ENCODE assay signal across 29 cellular contexts in genomic region chr17:82285141-82285540, GRCh38. TPM values are rescaled to one million over a fixed set of nuclear protein-coding genes. Genes with fewer than 3 reads are reported as not detected.
A peak's percentile ranks its signal among the peaks of the same experiment; 100 is the strongest.
DNase-seq lines count a peak whose midpoint lies in the region; ATAC-seq, FAIRE-seq and TF ChIP-seq lines count a peak whose summit lies in the region.
"Had no signal": no experiment of that assay in that cellular context is flagged by ENCODE, and none has a peak within 500 bp of the region (broad histone marks: within the 10 kb centered on the region; RNA-seq: fewer than 3 reads in every experiment).

No MANE protein-coding gene starts in this region.

- DNase-seq in GM23338 (ENCODE audit: low spot score) (no peak), choroid plexus epithelial cell (ENCODE audit: low read depth) (peak; percentile 34), keratinocyte (ENCODE audit: low read depth, low spot score) (no peak), sciatic nerve (ENCODE audit: low spot score) (no peak), GM20000 (ENCODE audit: low spot score) (no peak)
- no peak for DNase-seq in activated CD4-positive, CD25-positive, alpha-beta regulatory T cell treated with anti-CD3 and anti-CD28 coated beads, Interleukin-2, amount 50 U/mL, for 72 hours
- DNase-seq: activated CD8-positive, alpha-beta T cell treated with anti-CD3 and anti-CD28 coated beads, Interleukin-2, amount 10 ng/mL, durations not matched to agents 7 days and 5 days; amygdala; DMS53; kidney; NCI-H1417; NCI-H774; occipital lobe; RPMI8226; SK-N-SH; stimulated activated CD4-positive, alpha-beta T cell treated with anti-CD3 and anti-CD28 coated beads, Interleukin-1b, Interleukin-23, amount 100 ng/mL, for 48 hours; stomach; T-helper 17 cell; transverse colon had no signal

- H3K4me2 ChIP-seq in GM23338 (no peak overlapping the region), keratinocyte (ENCODE audit: control insufficient read depth, extremely low read depth, insufficient read depth, low read depth, low read length) (peak overlapping the region; percentile 47)
- H3K4me2 ChIP-seq: SK-N-SH, smooth muscle cell had no signal

- no peaks in the 10 kb centered on the region for H3K9me1 ChIP-seq in keratinocyte (ENCODE audit: control insufficient read depth, extremely low read depth, insufficient read depth, low read length)

- H3K79me2 ChIP-seq in GM23338 (replicated peaks; ENCODE audit: insufficient read depth) (no peaks in the 10 kb centered on the region), keratinocyte (ENCODE audit: control insufficient read depth, insufficient read depth, low read length) (no peaks in the 10 kb centered on the region)

- H3K4me3 ChIP-seq in GM23338, result no peak overlapping the region
- no peak overlapping the region for H3K4me3 ChIP-seq in choroid plexus epithelial cell (ENCODE audit: low read depth, low read length)
- no peak overlapping the region for H3K4me3 ChIP-seq in keratinocyte (ENCODE audit: control insufficient read depth in 2 of 3, extremely low read depth in 1 of 3, insufficient read depth in 2 of 3, low read depth in 1 of 3, low read length in 3 of 3)
- H3K4me3 ChIP-seq: cardiac muscle cell, smooth muscle cell, stomach, transverse colon had no signal

- H4K20me1 ChIP-seq in GM23338 (replicated peaks; ENCODE audit: insufficient read depth), result no peaks in the 10 kb centered on the region
- no peaks in the 10 kb centered on the region for H4K20me1 ChIP-seq in keratinocyte (ENCODE audit: control insufficient read depth, extremely low read depth, insufficient read depth, low read length)

- H3K36me3 ChIP-seq in GM23338 (ENCODE audit: insufficient read depth), result no peaks in the 10 kb centered on the region
- no peaks in the 10 kb centered on the region for H3K36me3 ChIP-seq in keratinocyte (ENCODE audit: control insufficient read depth in 2 of 2, extremely low read depth in 1 of 2, insufficient read depth in 2 of 2, low read length in 2 of 2)
- H3K36me3 ChIP-seq: cardiac muscle cell, stomach, transverse colon had no signal

- H3K27me3 ChIP-seq in GM23338 (ENCODE audit: insufficient read depth) (no peaks in the 10 kb centered on the region), keratinocyte (ENCODE audit: control insufficient read depth, extremely low read depth, insufficient read depth, low read length) (no peaks in the 10 kb centered on the region)
- H3K27me3 ChIP-seq: cardiac muscle cell, stomach, transverse colon had no signal

- dilution Hi-C loops in keratinocyte (cut with MboI; ENCODE audit: extremely low pct_ligation_motif_present, low sequenced_read_pairs), result no loop called here

- H3K36me3 Mint-ChIP-seq in GM23338 (ENCODE audit: low read depth), result no peaks in the 10 kb centered on the region; the same call in 2 of the 3 replicates
- H3K36me3 Mint-ChIP-seq: activated naive CD4-positive, alpha-beta T cell treated with anti-CD3 and anti-CD28 coated beads, Interleukin-2, amount 50 U/mL, for 24 hours had no signal

- no peak overlapping the region for H3K9ac ChIP-seq in keratinocyte (ENCODE audit: control insufficient read depth, extremely low read depth, insufficient read depth, low read length)
- H3K9ac ChIP-seq: SK-N-SH had no signal

- peaks cover 7% of the 10 kb centered on the region for H3K27me3 Mint-ChIP-seq in GM23338 (ENCODE audit: insufficient read depth, low read depth, poor library complexity)
- H3K27me3 Mint-ChIP-seq: activated naive CD4-positive, alpha-beta T cell treated with anti-CD3 and anti-CD28 coated beads, Interleukin-2, amount 50 U/mL, for 24 hours; T-helper 17 cell had no signal

- FAIRE-seq in keratinocyte (lab: Jason Lieb, UNC), result no peak
- FAIRE-seq: H54, kidney had no signal

- 0 out of 2 replicates have a peak, but pooled peaks cover 3% of the 10 kb centered on the region for H3F3A ChIP-seq in GM23338 (replicated peaks; ENCODE audit: low read depth)

- H3K4me1 Mint-ChIP-seq in GM23338, result peaks cover 5% of the 10 kb centered on the region; the same call in 1 of the 3 replicates

- H2AFZ ChIP-seq in GM23338 (0 out of 2 replicates have a peak overlapping the region, but pooled peaks have one; percentile 69), keratinocyte (ENCODE audit: control insufficient read depth, low read length) (peak overlapping the region; percentile 2)

- H3K27ac Mint-ChIP-seq in GM23338, result no peak overlapping the region
- H3K27ac Mint-ChIP-seq: activated CD8-positive, alpha-beta T cell treated with anti-CD3 and anti-CD28 coated beads, Interleukin-2, amount 10 ng/mL, durations not matched to agents 7 days and 5 days; activated T-helper 2 cell treated with anti-CD3 and anti-CD28 coated beads, Interferon-gamma antibody, Interleukin-2, Interleukin-4, amounts not matched to agents 10 μg/mL and 5 μg/mL and 100 μg/mL, durations not matched to agents 14 hours and 24 hours and 36 hours; T-helper 17 cell had no signal

- no peak overlapping the region for H3K27ac ChIP-seq in GM23338 (ENCODE audit: low read depth)
- no peak overlapping the region for H3K27ac ChIP-seq in keratinocyte (ENCODE audit: control insufficient read depth, insufficient read depth, low read length)
- H3K27ac ChIP-seq: cardiac muscle cell, stomach had no signal

- intact Hi-C loops in sciatic nerve (cut with DNase I), result no loop called here

- no peak for TF ChIP-seq CTCF in GM23338 (conservative IDR thresholded peaks at IDR 0.05; ENCODE audit: low read depth in 2 of 2)
- no peak for TF ChIP-seq CTCF in choroid plexus epithelial cell (conservative IDR thresholded peaks at IDR 0.05; ENCODE audit: low read depth, low read length)
- no peak for TF ChIP-seq CTCF in keratinocyte (optimal IDR thresholded peaks at IDR 0.05 in 1 of 3, IDR thresholded peaks at IDR 0.05 in 1 of 3, conservative IDR thresholded peaks at IDR 0.05 in 1 of 3; ENCODE audit: extremely low read depth in 1 of 3, insufficient read depth in 2 of 3, low read length in 3 of 3)
- TF ChIP-seq CTCF in GM20000 (IDR thresholded peaks at IDR 0.05; ENCODE audit: extremely low read depth, missing control alignments), result no peak

- no peak for ATAC-seq in GM23338
- peak; percentile 50 for ATAC-seq in sciatic nerve
- ATAC-seq in GM18873 (IDR thresholded peaks at IDR 0.05; ENCODE audit: low FRiP score, unreplicated experiment), result no peak
- no peak for ATAC-seq in HG03342 (IDR thresholded peaks at IDR 0.05; ENCODE audit: unreplicated experiment)
- ATAC-seq: activated CD8-positive, alpha-beta T cell treated with anti-CD3 and anti-CD28 coated beads, Interleukin-2, amount 10 ng/mL, durations not matched to agents 7 days and 5 days; T-helper 17 cell had no signal

- H3K4me1 ChIP-seq in GM23338 (ENCODE audit: insufficient read depth) (no peaks in the 10 kb centered on the region), keratinocyte (ENCODE audit: control insufficient read depth, extremely low read depth, insufficient read depth, low read length) (peaks cover 45% of the 10 kb centered on the region)

- no peaks in the 10 kb centered on the region for H3K9me2 ChIP-seq in GM23338 (ENCODE audit: insufficient read depth)
- H3K9me2 ChIP-seq: SK-N-SH had no signal

- H3K4me3 Mint-ChIP-seq in GM23338, result no peak overlapping the region
- H3K4me3 Mint-ChIP-seq: activated CD8-positive, alpha-beta T cell treated with anti-CD3 and anti-CD28 coated beads, Interleukin-2, amount 10 ng/mL, durations not matched to agents 7 days and 5 days; activated naive CD4-positive, alpha-beta T cell treated with anti-CD3 and anti-CD28 coated beads, Interleukin-2, amount 50 U/mL, for 24 hours; T-helper 17 cell had no signal

- no peaks in the 10 kb centered on the region; the same call in 2 of the 3 replicates for H3K9me3 Mint-ChIP-seq in GM23338
- H3K9me3 Mint-ChIP-seq: activated naive CD4-positive, alpha-beta T cell treated with anti-CD3 and anti-CD28 coated beads, Interleukin-2, amount 50 U/mL, for 24 hours; activated T-helper 2 cell treated with anti-CD3 and anti-CD28 coated beads, Interferon-gamma antibody, Interleukin-2, Interleukin-4, amounts not matched to agents 10 μg/mL and 5 μg/mL and 100 μg/mL, durations not matched to agents 14 hours and 24 hours and 36 hours had no signal

- no peaks in the 10 kb centered on the region for H3K9me3 ChIP-seq in keratinocyte (ENCODE audit: control insufficient read depth, low read depth, low read length)
- H3K9me3 ChIP-seq: SK-N-SH, stomach, transverse colon had no signal

RNA-seq across cellular contexts. Expression of gene CSNK1D, which starts 11.6 kb away (rescaled TPM):
- total RNA-seq in GM23338 (2014; rRNA removed; shearing (Covaris generic)), result 48.4 and 66.4 TPM in 2 replicates
- polyA plus RNA-seq in GM23338 (2016; fragmentation: Nextera tagmentation; extraction: Ambion mirVana) (43.5 and 55.3 TPM in 2 replicates), keratinocyte (61.8 to 173 TPM (median 86.0 TPM) in 3 replicates)
- polyA plus RNA-seq in keratinocyte (2011; ENCODE audit: low read depth), result 33.8 TPM
- polyA plus RNA-seq in keratinocyte (2011; cell fraction: cytosol; rRNA removed), result 123 and 135 TPM in 2 replicates
- 286 and 337 TPM in 2 replicates for polyA plus RNA-seq in keratinocyte (2011; cell fraction: nucleus; rRNA removed)
- polyA plus RNA-seq in keratinocyte (2012; ENCODE audit: low replicate concordance), result 88.4 and 107 TPM in 2 replicates
- 75.4 to 226 TPM (median 76.3 TPM) in 3 replicates for polyA minus RNA-seq in keratinocyte
- polyA minus RNA-seq in keratinocyte (2011; cell fraction: cytosol; rRNA and poly(A)+ RNA removed), result 74.2 TPM
- polyA minus RNA-seq in keratinocyte (2011; cell fraction: nucleus; rRNA and poly(A)+ RNA removed), result 57.8 and 84.6 TPM in 2 replicates
- total RNA-seq in sciatic nerve, result 152 TPM

RNA-seq across cellular contexts. Expression of gene CD7, which starts 32.3 kb away (rescaled TPM):
- total RNA-seq in GM23338 (2014; rRNA removed; shearing (Covaris generic)), result 0.42 and 0.58 TPM in 2 replicates
- polyA plus RNA-seq in GM23338 (2016; fragmentation: Nextera tagmentation; extraction: Ambion mirVana) (0.44 TPM in 1 of 2 replicates, not detected in the other), keratinocyte (0.05 TPM in 1 of 3 replicates, not detected in the others)
- polyA plus RNA-seq in keratinocyte (2011; ENCODE audit: low read depth), result not detected
- polyA plus RNA-seq in keratinocyte (2011; cell fraction: cytosol; rRNA removed), result not detected in 2 replicates
- not detected in 2 replicates for polyA plus RNA-seq in keratinocyte (2011; cell fraction: nucleus; rRNA removed)
- polyA plus RNA-seq in keratinocyte (2012; ENCODE audit: low replicate concordance), result not detected in 2 replicates
- not detected in 3 replicates for polyA minus RNA-seq in keratinocyte
- not detected for polyA minus RNA-seq in keratinocyte (2011; cell fraction: cytosol; rRNA and poly(A)+ RNA removed)
- polyA minus RNA-seq in keratinocyte (2011; cell fraction: nucleus; rRNA and poly(A)+ RNA removed), result not detected in 2 replicates
- total RNA-seq in sciatic nerve, result 2.5 TPM
- total RNA-seq: cardiac muscle cell, HT-29, M059J, occipital lobe, renal cortical epithelial cell, smooth muscle cell had no signal

RNA-seq across cellular contexts. Expression of gene SECTM1, which starts 48.4 kb away (rescaled TPM):
- total RNA-seq in GM23338 (2014; rRNA removed; shearing (Covaris generic)), result 0.16 and 1.3 TPM in 2 replicates
- polyA plus RNA-seq in GM23338 (2016; fragmentation: Nextera tagmentation; extraction: Ambion mirVana) (0.21 TPM in 1 of 2 replicates, not detected in the other), keratinocyte (1.7 to 2.2 TPM (median 2.0 TPM) in 3 replicates)
- not detected for polyA plus RNA-seq in keratinocyte (2011; ENCODE audit: low read depth)
- polyA plus RNA-seq in keratinocyte (2011; cell fraction: cytosol; rRNA removed), result 0.85 and 2.5 TPM in 2 replicates
- polyA plus RNA-seq in keratinocyte (2011; cell fraction: nucleus; rRNA removed), result 1.5 and 2.5 TPM in 2 replicates
- 0.78 and 3.3 TPM in 2 replicates for polyA plus RNA-seq in keratinocyte (2012; ENCODE audit: low replicate concordance)
- 2.5 to 4.9 TPM (median 3.7 TPM) in 3 replicates for polyA minus RNA-seq in keratinocyte
- polyA minus RNA-seq in keratinocyte (2011; cell fraction: cytosol; rRNA and poly(A)+ RNA removed), result 9.6 TPM
- polyA minus RNA-seq in keratinocyte (2011; cell fraction: nucleus; rRNA and poly(A)+ RNA removed), result 1.6 and 2.8 TPM in 2 replicates
- 22.2 TPM for total RNA-seq in sciatic nerve
- total RNA-seq: cardiac muscle cell, smooth muscle cell had no signal
- polyA plus RNA-seq: cardiac muscle cell had no signal

RNA-seq across cellular contexts. Expression of gene SLC16A3, which starts 56.3 kb away (rescaled TPM):
- total RNA-seq in GM23338 (2014; rRNA removed; shearing (Covaris generic)), result 10.6 and 14.4 TPM in 2 replicates
- 2.9 and 3.5 TPM in 2 replicates for polyA plus RNA-seq in GM23338 (2016; fragmentation: Nextera tagmentation; extraction: Ambion mirVana)
- 35.7 to 112 TPM (median 40.7 TPM) in 3 replicates for polyA plus RNA-seq in keratinocyte
- polyA plus RNA-seq in keratinocyte (2011; ENCODE audit: low read depth), result 2.3 TPM
- polyA plus RNA-seq in keratinocyte (2011; cell fraction: cytosol; rRNA removed), result 10.9 and 32.0 TPM in 2 replicates
- 83.4 and 104 TPM in 2 replicates for polyA plus RNA-seq in keratinocyte (2011; cell fraction: nucleus; rRNA removed)
- 17.6 and 73.8 TPM in 2 replicates for polyA plus RNA-seq in keratinocyte (2012; ENCODE audit: low replicate concordance)
- 53.8 to 107 TPM (median 83.5 TPM) in 3 replicates for polyA minus RNA-seq in keratinocyte
- polyA minus RNA-seq in keratinocyte (2011; cell fraction: cytosol; rRNA and poly(A)+ RNA removed), result 181 TPM
- polyA minus RNA-seq in keratinocyte (2011; cell fraction: nucleus; rRNA and poly(A)+ RNA removed), result 161 and 170 TPM in 2 replicates
- total RNA-seq in sciatic nerve, result 53.1 TPM
